16 cellular contexts compared by ENCODE assay signal in genomic region chr15:70837476-70837875, GRCh38. TPM values are rescaled to one million over a fixed set of nuclear protein-coding genes. Genes with fewer than 3 reads are reported as not detected.
DNase-seq lines count a peak whose midpoint lies in the region; TF ChIP-seq lines count a peak whose summit lies in the region.
"Had no signal": no experiment of that assay in that cellular context is flagged by ENCODE, and none has a peak within 500 bp of the region (broad histone marks: within the 10 kb centered on the region; RNA-seq: fewer than 3 reads in every experiment).

No MANE protein-coding gene starts in this region.

- H3K4me1 ChIP-seq in left ventricle myocardium inferior (peaks cover 34% of the 10 kb centered on the region), right atrium auricular region (peaks cover 0 to 15% of the 10 kb centered on the region in 2 donors), prostate gland (replicated peaks) (no peaks in the 10 kb centered on the region)
- H3K4me1 ChIP-seq: BLaER1 had no signal

- DNase-seq in left ventricle myocardium inferior: no peak
- DNase-seq in right atrium auricular region (ENCODE audit: low spot score): no peak
- peak; percentile 17 for DNase-seq in osteocyte (ENCODE audit: extremely low spot score, unreplicated experiment)
- DNase-seq in Calu3: no peak
- DNase-seq in DMS153 (lab: John Stamatoyannopoulos, UW): no peak
- DNase-seq in prostate gland (ENCODE audit: low spot score): no peak
- DNase-seq: 8988T; CD4-positive, alpha-beta memory T cell; DMS79 treated with DMSO at 0.1 percent for 48 hours; GF-D8; HFFc6; IMR-90 had no signal

- peaks cover 29% of the 10 kb centered on the region for H3K36me3 ChIP-seq in left ventricle myocardium inferior
- H3K36me3 ChIP-seq in right atrium auricular region: peaks cover 12% of the 10 kb centered on the region
- H3K36me3 ChIP-seq in prostate gland: peaks cover 0 to 3% of the 10 kb centered on the region in 2 donors

- H3K27me3 ChIP-seq in left ventricle myocardium inferior (ENCODE audit: low read depth) (no peaks in the 10 kb centered on the region), right atrium auricular region (no peaks in the 10 kb centered on the region), prostate gland (replicated peaks; ENCODE audit: insufficient read depth) (no peaks in the 10 kb centered on the region)
- H3K27me3 ChIP-seq: BLaER1 had no signal

- no peak for TF ChIP-seq POLR2A in prostate gland (IDR thresholded peaks at IDR 0.05)

- H3K4me3 ChIP-seq in left ventricle myocardium inferior: no peak overlapping the region
- H3K4me3 ChIP-seq in right atrium auricular region: no peak overlapping the region
- H3K4me3 ChIP-seq in prostate gland: no peak overlapping the region
- H3K4me3 ChIP-seq: BLaER1, GM23338 had no signal

- CTCF ChIA-PET in Calu3 (lab: Charles Lee): no interaction called here

- H3K4me3 Mint-ChIP-seq in osteocyte (ENCODE audit: unreplicated experiment) (no peak overlapping the region), Calu3 (ENCODE audit: low read depth, unreplicated experiment) (no peak overlapping the region)
- H3K4me3 Mint-ChIP-seq: CD14-positive monocyte; CD4-positive, alpha-beta memory T cell; GM23338; HFFc6 had no signal

- H3K27me3 Mint-ChIP-seq in osteocyte (ENCODE audit: unreplicated experiment) (no peaks in the 10 kb centered on the region), Calu3 (ENCODE audit: unreplicated experiment) (no peaks in the 10 kb centered on the region)

- no peak overlapping the region for H3K27ac Mint-ChIP-seq in osteocyte (ENCODE audit: unreplicated experiment)
- H3K27ac Mint-ChIP-seq in Calu3 (ENCODE audit: unreplicated experiment): no peak overlapping the region
- H3K27ac Mint-ChIP-seq: CD14-positive monocyte; CD4-positive, alpha-beta memory T cell; GM23338; HFFc6 had no signal

- peaks cover 55% of the 10 kb centered on the region for H3K4me1 Mint-ChIP-seq in osteocyte (ENCODE audit: unreplicated experiment)
- peaks cover 31% of the 10 kb centered on the region for H3K4me1 Mint-ChIP-seq in Calu3 (ENCODE audit: low read depth, unreplicated experiment)
- H3K4me1 Mint-ChIP-seq: CD14-positive monocyte; CD4-positive, alpha-beta memory T cell had no signal

- H3K9me3 Mint-ChIP-seq in osteocyte (ENCODE audit: unreplicated experiment) (peaks cover 5% of the 10 kb centered on the region), Calu3 (ENCODE audit: low read depth, unreplicated experiment) (peaks cover 3% of the 10 kb centered on the region)
- H3K9me3 Mint-ChIP-seq: GM23338, HFFc6 had no signal

- intact Hi-C loops in left ventricle myocardium inferior (cut with micrococcal nuclease) (no loop called here), Calu3 (cut with micrococcal nuclease; ENCODE audit: unreplicated experiment) (no loop called here), prostate gland (cut with DNase I) (no loop called here)

- BruUV-seq in Calu3 (replicated peaks; lab: Mats Ljungman, UMichigan): no TSS peak

- peaks cover 51% of the 10 kb centered on the region for H3K36me3 Mint-ChIP-seq in osteocyte (ENCODE audit: unreplicated experiment)
- peaks cover 17% of the 10 kb centered on the region for H3K36me3 Mint-ChIP-seq in Calu3 (ENCODE audit: insufficient read depth, unreplicated experiment)
- H3K36me3 Mint-ChIP-seq: CD14-positive monocyte; CD4-positive, alpha-beta memory T cell had no signal

- H3K9me3 ChIP-seq in left ventricle myocardium inferior (replicated peaks): no peaks in the 10 kb centered on the region
- H3K9me3 ChIP-seq in right atrium auricular region: no peaks in the 10 kb centered on the region
- no peaks in the 10 kb centered on the region for H3K9me3 ChIP-seq in prostate gland
- H3K9me3 ChIP-seq: BLaER1 had no signal

- TF ChIP-seq CTCF in left ventricle myocardium inferior (IDR thresholded peaks at IDR 0.05; ENCODE audit: borderline replicate concordance) (no peak), right atrium auricular region (IDR thresholded peaks at IDR 0.05) (no peak), osteocyte (IDR thresholded peaks at IDR 0.05) (no peak), Calu3 (IDR thresholded peaks at IDR 0.05; ENCODE audit: unreplicated experiment) (no peak), prostate gland (IDR thresholded peaks at IDR 0.05) (no peak)

- 96% methylated on average over 2 of the region's 2 CpGs for WGBS in prostate gland

- H3K27ac ChIP-seq in left ventricle myocardium inferior (replicated peaks): peak overlapping the region; percentile 83
- no peak overlapping the region for H3K27ac ChIP-seq in right atrium auricular region
- H3K27ac ChIP-seq in temporal lobe (ENCODE audit: low read depth, low read length): peak overlapping the region; percentile 5
- no peak overlapping the region for H3K27ac ChIP-seq in prostate gland
- H3K27ac ChIP-seq: BLaER1 had no signal

RNA-seq across cellular contexts. Expression of gene LARP6, which starts 16.5 kb away (rescaled TPM):
- 50.6 TPM for total RNA-seq in left ventricle myocardium inferior
- 10 to 100 TPM; 20.2 to 57.8 TPM for total RNA-seq in right atrium auricular region
- total RNA-seq in osteocyte: 119 and 123 TPM in 2 replicates
- 10.8 TPM for total RNA-seq in temporal lobe
- 30.4 and 30.8 TPM in 2 replicates for total RNA-seq in Calu3 (2022)
- total RNA-seq in prostate gland: 10 to 100 TPM; 24.6 to 43.3 TPM
- total RNA-seq: CD4-positive, alpha-beta memory T cell had no signal

RNA-seq across cellular contexts. Expression of gene THAP10, which starts 54.8 kb away (rescaled TPM):
- total RNA-seq in left ventricle myocardium inferior (5.6 TPM), right atrium auricular region (1 to 10 TPM; 3.1 to 6.3 TPM), osteocyte (1.5 and 1.7 TPM in 2 replicates), temporal lobe (3.9 TPM), Calu3 (2022) (11.8 and 13.7 TPM in 2 replicates), prostate gland (1 to 10 TPM; 3.2 to 6.6 TPM)

RNA-seq across cellular contexts. Expression of gene LRRC49, which starts 55.1 kb away (rescaled TPM):
- total RNA-seq in left ventricle myocardium inferior: 86.6 TPM
- total RNA-seq in right atrium auricular region: 10 to 100 TPM; 23.4 to 35.3 TPM
- total RNA-seq in osteocyte: 8.9 and 12.5 TPM in 2 replicates
- 95.6 TPM for total RNA-seq in temporal lobe
- 5.8 and 6.3 TPM in 2 replicates for total RNA-seq in Calu3 (2022)
- total RNA-seq in prostate gland: 10 to 100 TPM in 1 of 2 donors, 1 to 10 TPM in 1; 9.8 to 13.3 TPM

Comparison
In these comparisons a context has a peak if more than half of its experiments do, and no peak if none do; other contexts are left out.
1. H3K27ac ChIP-seq: peak in left ventricle myocardium inferior (single experiment) and temporal lobe (single experiment); none in right atrium auricular region (0 of 2) and prostate gland (0 of 2).